ENCODE assay signal across 25 cellular contexts in genomic region chr5:107450531-107450930, GRCh38.
"Had no signal": no experiment of that assay in that cellular context is flagged by ENCODE, and none has a peak within 500 bp of the region (broad histone marks: within the 10 kb centered on the region; RNA-seq: fewer than 3 reads in every experiment).

No MANE protein-coding gene starts in this region.

- H3K4me2 ChIP-seq: hepatocyte had no signal

- H3K27ac ChIP-seq: body of pancreas, esophagus squamous epithelium, gastrocnemius medialis, hepatocyte, neutrophil, pancreas, prostate gland, skin epidermis, thyroid gland, upper lobe of left lung, vagina had no signal

- H3K36me3 ChIP-seq: esophagus squamous epithelium, gastrocnemius medialis, neutrophil, pancreas, prostate gland, thyroid gland, upper lobe of left lung, vagina had no signal

- H3K4me1 ChIP-seq: body of pancreas, gastrocnemius medialis, pancreas, prostate gland, thyroid gland, upper lobe of left lung had no signal

- H2AFZ ChIP-seq: hepatocyte had no signal

- DNase-seq: activated CD4-positive, alpha-beta T cell treated with anti-CD3 and anti-CD28 coated beads, Interleukin-2, amount 50 U/mL, for 4 hours; activated naive CD4-positive, alpha-beta T cell treated with Interleukin-2 at 50 U/mL for 16 hours; activated T-cell treated with anti-CD3 and anti-CD28 coated beads for 4 hours; activated T-cell treated with anti-CD3 and anti-CD28 coated beads, Interleukin-2, amount 50 U/mL, for 72 hours; anterior cingulate cortex; body of pancreas; dermis blood vessel endothelial cell; effector CD4-positive, alpha-beta T cell; esophagus squamous epithelium; gastrocnemius medialis; islet precursor cell; left cardiac atrium; left ventricle myocardium superior; pancreas; retina; stimulated activated CD4-positive, alpha-beta T cell treated with anti-CD3 and anti-CD28 coated beads, Interleukin-4, amount 100 ng/mL, for 24 hours; stimulated activated naive CD8-positive, alpha-beta T cell treated with anti-CD3 and anti-CD28 coated beads, Interleukin-15, amount 100 ng/mL, for 72 hours; substantia nigra; thyroid gland; upper lobe of left lung had no signal

- H3K27me3 ChIP-seq: body of pancreas, esophagus squamous epithelium, gastrocnemius medialis, hepatocyte, neutrophil, pancreas, thyroid gland, upper lobe of left lung, vagina had no signal

- H3K9me3 ChIP-seq: body of pancreas, esophagus squamous epithelium, gastrocnemius medialis, neutrophil, pancreas, prostate gland, thyroid gland, upper lobe of left lung, vagina had no signal

- H3K4me3 ChIP-seq: body of pancreas, esophagus squamous epithelium, gastrocnemius medialis, hepatocyte, pancreas, prostate gland, skin epidermis, thyroid gland, upper lobe of left lung, vagina had no signal
